In genomic region chr2:54419386-54419785, GRCh38 we compare ENCODE assay signal across 1 cellular context.
TF ChIP-seq lines count a peak whose summit lies in the region.

No MANE protein-coding gene starts in this region.

TF ChIP-seq in WTC11, 78 proteins besides CTCF, POLR2A, EP300 and RAD21 (continued from another document):
- TF ChIP-seq AR (CRISPR knock-in tag; IDR thresholded peaks at IDR 0.05) = no peak
- no peak for TF ChIP-seq ESRRA (CRISPR knock-in tag; IDR thresholded peaks at IDR 0.05; ENCODE audit: borderline replicate concordance)
- TF ChIP-seq ZNF396 (CRISPR knock-in tag; IDR thresholded peaks at IDR 0.05; ENCODE audit: borderline replicate concordance) = no peak
- TF ChIP-seq MYBL2 (CRISPR knock-in tag; IDR thresholded peaks at IDR 0.05) = no peak
- no peak for TF ChIP-seq JAZF1 (CRISPR knock-in tag; IDR thresholded peaks at IDR 0.05)
- no peak for TF ChIP-seq ZNF263 (CRISPR knock-in tag; IDR thresholded peaks at IDR 0.05; ENCODE audit: low read depth)
- no peak for TF ChIP-seq FOXP1 (CRISPR knock-in tag; IDR thresholded peaks at IDR 0.05; ENCODE audit: borderline replicate concordance)
- TF ChIP-seq ELF4 (CRISPR knock-in tag; IDR thresholded peaks at IDR 0.05; ENCODE audit: low read depth) = no peak
- no peak for TF ChIP-seq ETV6 (CRISPR knock-in tag; IDR thresholded peaks at IDR 0.05)
- no peak for TF ChIP-seq NR2C2 (CRISPR knock-in tag; IDR thresholded peaks at IDR 0.05)
- TF ChIP-seq ZNF416 (CRISPR knock-in tag; IDR thresholded peaks at IDR 0.05) = no peak
- no peak for TF ChIP-seq ZNF281 (CRISPR knock-in tag; IDR thresholded peaks at IDR 0.05)
- TF ChIP-seq MAX (CRISPR knock-in tag; IDR thresholded peaks at IDR 0.05) = no peak
- TF ChIP-seq FOXP4 (CRISPR knock-in tag; IDR thresholded peaks at IDR 0.05) = no peak
